Comparison of ENCODE assay signal across 13 cellular contexts in genomic region chr17:14190774-14191173, GRCh38. TPM values are rescaled to one million over a fixed set of nuclear protein-coding genes. Genes with fewer than 3 reads are reported as not detected.
DNase-seq lines count a peak whose midpoint lies in the region; ATAC-seq, FAIRE-seq and TF ChIP-seq lines count a peak whose summit lies in the region.
"Not testable (repeated sequence)": the region's sequence is repeated elsewhere in the genome, so short reads cannot be mapped to it uniquely, and the experiment has no call there.
"Had no signal": no experiment of that assay in that cellular context is flagged by ENCODE, and none has a peak within 500 bp of the region (broad histone marks: within the 10 kb centered on the region; RNA-seq: fewer than 3 reads in every experiment).

No MANE protein-coding gene starts in this region.

- not testable (repeated sequence) for TF ChIP-seq CTCF in CD8-positive, alpha-beta T cell (IDR thresholded peaks at IDR 0.05); bronchial epithelial cell (IDR thresholded peaks at IDR 0.05; ENCODE audit: insufficient read depth, low read length, severe bottlenecking); fibroblast of villous mesenchyme (IDR thresholded peaks at IDR 0.05; ENCODE audit: insufficient read depth, low read depth, low read length)

- CTCF ChIA-PET in CD8-positive, alpha-beta T cell (lab: Charles Lee); T-cell (lab: Charles Lee); naive thymus-derived CD4-positive, alpha-beta T cell (lab: Charles Lee): not testable (repeated sequence)

- H3K4me1 ChIP-seq in CD8-positive, alpha-beta T cell (ENCODE audit: insufficient read depth, low read length) = peaks cover 53% of the 10 kb centered on the region
- peaks cover 26% of the 10 kb centered on the region in 2 donors for H3K4me1 ChIP-seq in naive thymus-derived CD4-positive, alpha-beta T cell (ENCODE audit: control insufficient read depth in 2 of 2, insufficient read depth in 2 of 2, low read length in 2 of 2)

- not testable (repeated sequence) for H3K9me3 Mint-ChIP-seq in CD8-positive, alpha-beta T cell; T-cell; activated T-helper 17 cell treated with anti-CD3 and anti-CD28 coated beads, Interleukin-2, amount 50 U/mL, for 72 hours; naive thymus-derived CD4-positive, alpha-beta T cell; stimulated activated naive B cell treated with anti-CD40 and anti-IgM and Interleukin-4, amounts not matched to agents 10 μg/mL and 1 μg/mL and 100 μg/mL, for 72 hours

- not testable (repeated sequence) for H3K36me3 Mint-ChIP-seq in CD8-positive, alpha-beta T cell; T-cell; activated T-helper 17 cell treated with anti-CD3 and anti-CD28 coated beads, Interleukin-2, amount 50 U/mL, for 72 hours (ENCODE audit: low read depth)
- peaks cover 0 to 27% (median 0%) of the 10 kb centered on the region in 5 donors for H3K36me3 Mint-ChIP-seq in naive thymus-derived CD4-positive, alpha-beta T cell
- peaks cover 23 to 34% of the 10 kb centered on the region in 2 donors for H3K36me3 Mint-ChIP-seq in stimulated activated naive B cell treated with anti-CD40 and anti-IgM and Interleukin-4, amounts not matched to agents 10 μg/mL and 1 μg/mL and 100 μg/mL, for 72 hours

- H3K4me3 Mint-ChIP-seq in CD8-positive, alpha-beta T cell; activated T-helper 17 cell treated with anti-CD3 and anti-CD28 coated beads, Interleukin-2, amount 50 U/mL, for 72 hours; stimulated activated naive B cell treated with anti-CD40 and anti-IgM and Interleukin-4, amounts not matched to agents 10 μg/mL and 1 μg/mL and 100 μg/mL, for 72 hours: not testable (repeated sequence)
- peak overlapping the region in 1 of 3 donors; percentile 31 for H3K4me3 Mint-ChIP-seq in T-cell
- H3K4me3 Mint-ChIP-seq in naive thymus-derived CD4-positive, alpha-beta T cell = peak overlapping the region in 2 of 10 donors; percentile 6 to 60

- intact Hi-C loops in CD8-positive, alpha-beta T cell (cut with DNase I, micrococcal nuclease) = loop anchor here in 1 of 2 experiments (10.0 kb wide), 1 partner anchor 1176 kb away; the partner anchor contains the start of gene ELAC2
- intact Hi-C loops in naive thymus-derived CD4-positive, alpha-beta T cell (cut with micrococcal nuclease) = not testable (repeated sequence)

- peak overlapping the region; percentile 53 for H3K27ac Mint-ChIP-seq in CD8-positive, alpha-beta T cell
- H3K27ac Mint-ChIP-seq in T-cell = peak overlapping the region; percentile 87 to 90
- peak overlapping the region; percentile 67 for H3K27ac Mint-ChIP-seq in activated T-helper 17 cell treated with anti-CD3 and anti-CD28 coated beads, Interleukin-2, amount 50 U/mL, for 72 hours
- peak overlapping the region in 5 of 9 donors; percentile 82 to 94 (median 89) for H3K27ac Mint-ChIP-seq in naive thymus-derived CD4-positive, alpha-beta T cell
- H3K27ac Mint-ChIP-seq in stimulated activated naive B cell treated with anti-CD40 and anti-IgM and Interleukin-4, amounts not matched to agents 10 μg/mL and 1 μg/mL and 100 μg/mL, for 72 hours = not testable (repeated sequence)

- not testable (repeated sequence) for H3K27me3 ChIP-seq in CD8-positive, alpha-beta T cell (ENCODE audit: insufficient read depth, low read length); bronchial epithelial cell (ENCODE audit: control insufficient read depth, insufficient read depth, low read length); naive thymus-derived CD4-positive, alpha-beta T cell (ENCODE audit: control insufficient read depth in 2 of 2, insufficient read depth in 2 of 2, low read length in 2 of 2)

- POLR2A ChIA-PET in CD8-positive, alpha-beta T cell (lab: Charles Lee); T-cell (lab: Charles Lee); naive thymus-derived CD4-positive, alpha-beta T cell (lab: Charles Lee): not testable (repeated sequence)

- ATAC-seq in CD8-positive, alpha-beta T cell; T-cell (replicated peaks in 1 of 4); naive thymus-derived CD4-positive, alpha-beta T cell: not testable (repeated sequence)
- peak; percentile 16 for ATAC-seq in activated T-helper 17 cell treated with anti-CD3 and anti-CD28 coated beads, Interleukin-2, amount 50 U/mL, for 72 hours (replicated peaks)
- peak; percentile 47 to 75 for ATAC-seq in stimulated activated naive B cell treated with anti-CD40 and anti-IgM and Interleukin-4, amounts not matched to agents 10 μg/mL and 1 μg/mL and 100 μg/mL, for 72 hours (replicated peaks)

- DNase-seq in CD8-positive, alpha-beta T cell; T-cell; bronchial epithelial cell (ENCODE audit: low read depth); naive thymus-derived CD4-positive, alpha-beta T cell; stimulated activated naive B cell treated with anti-CD40 and anti-IgM and Interleukin-4, amounts not matched to agents 10 μg/mL and 1 μg/mL and 100 μg/mL, for 72 hours: not testable (repeated sequence)
- DNase-seq in fibroblast of villous mesenchyme (ENCODE audit: low read depth) = peak; percentile 25

- H3K4me3 ChIP-seq in CD8-positive, alpha-beta T cell (ENCODE audit: low read depth, low read length); bronchial epithelial cell (ENCODE audit: low read depth, low read length); fibroblast of villous mesenchyme (ENCODE audit: low read depth, low read length); naive thymus-derived CD4-positive, alpha-beta T cell (ENCODE audit: low read length): not testable (repeated sequence)

- H3K4me1 Mint-ChIP-seq in CD8-positive, alpha-beta T cell (ENCODE audit: low read depth) = peaks cover 53% of the 10 kb centered on the region
- H3K4me1 Mint-ChIP-seq in T-cell = peaks cover 49 to 64% (median 63%) of the 10 kb centered on the region in 3 donors
- peaks cover 32% of the 10 kb centered on the region for H3K4me1 Mint-ChIP-seq in activated T-helper 17 cell treated with anti-CD3 and anti-CD28 coated beads, Interleukin-2, amount 50 U/mL, for 72 hours
- H3K4me1 Mint-ChIP-seq in naive thymus-derived CD4-positive, alpha-beta T cell = peaks cover 31 to 73% (median 56%) of the 10 kb centered on the region in 7 donors
- H3K4me1 Mint-ChIP-seq in stimulated activated naive B cell treated with anti-CD40 and anti-IgM and Interleukin-4, amounts not matched to agents 10 μg/mL and 1 μg/mL and 100 μg/mL, for 72 hours = peaks cover 14 to 24% of the 10 kb centered on the region in 2 donors

- FAIRE-seq in bronchial epithelial cell (lab: Jason Lieb, UNC) = peak; percentile 88

- not testable (repeated sequence) for H3K9me3 ChIP-seq in CD8-positive, alpha-beta T cell (ENCODE audit: low read length); naive thymus-derived CD4-positive, alpha-beta T cell (ENCODE audit: control insufficient read depth in 2 of 3, low read length in 3 of 3)

- not testable (repeated sequence) for H3K36me3 ChIP-seq in CD8-positive, alpha-beta T cell (ENCODE audit: insufficient read depth, low read length); bronchial epithelial cell (ENCODE audit: control insufficient read depth, insufficient read depth, low read length); naive thymus-derived CD4-positive, alpha-beta T cell (ENCODE audit: control insufficient read depth in 2 of 3, insufficient read depth in 3 of 3, low read length in 3 of 3)

- H3K27me3 Mint-ChIP-seq in CD8-positive, alpha-beta T cell (ENCODE audit: low read depth); T-cell; activated T-helper 17 cell treated with anti-CD3 and anti-CD28 coated beads, Interleukin-2, amount 50 U/mL, for 72 hours; naive thymus-derived CD4-positive, alpha-beta T cell: not testable (repeated sequence)
- H3K27me3 Mint-ChIP-seq in stimulated activated naive B cell treated with anti-CD40 and anti-IgM and Interleukin-4, amounts not matched to agents 10 μg/mL and 1 μg/mL and 100 μg/mL, for 72 hours = peaks cover 12 to 15% of the 10 kb centered on the region in 2 donors

- not testable (repeated sequence) for H3K27ac ChIP-seq in CD8-positive, alpha-beta T cell (ENCODE audit: low read depth, low read length); naive thymus-derived CD4-positive, alpha-beta T cell (ENCODE audit: low read depth, low read length)

RNA-seq across cellular contexts. Expression of gene CDRT15, which starts 45.9 kb away (rescaled TPM):
- not detected for total RNA-seq in CD8-positive, alpha-beta T cell
- total RNA-seq in T-cell (not detected), bronchial epithelial cell (not detected in 2 replicates), fibroblast of villous mesenchyme (not detected in 2 replicates)
- total RNA-seq in activated T-helper 17 cell treated with anti-CD3 and anti-CD28 coated beads, Interleukin-2, amount 50 U/mL, for 72 hours = not detected
- total RNA-seq in naive thymus-derived CD4-positive, alpha-beta T cell = not detected
- under 1 TPM in 1 of 2 donors, not detected in 1; 0.98 TPM for polyA plus RNA-seq in naive thymus-derived CD4-positive, alpha-beta T cell
- total RNA-seq: CD8-positive, alpha-beta memory T cell; G401; H1; H9 had no signal
- polyA plus RNA-seq: BJ; CD8-positive, alpha-beta memory T cell; H1; IgD-negative memory B cell had no signal
